ENCODE assay signal across 8 cellular contexts in the genomic region with DNA sequence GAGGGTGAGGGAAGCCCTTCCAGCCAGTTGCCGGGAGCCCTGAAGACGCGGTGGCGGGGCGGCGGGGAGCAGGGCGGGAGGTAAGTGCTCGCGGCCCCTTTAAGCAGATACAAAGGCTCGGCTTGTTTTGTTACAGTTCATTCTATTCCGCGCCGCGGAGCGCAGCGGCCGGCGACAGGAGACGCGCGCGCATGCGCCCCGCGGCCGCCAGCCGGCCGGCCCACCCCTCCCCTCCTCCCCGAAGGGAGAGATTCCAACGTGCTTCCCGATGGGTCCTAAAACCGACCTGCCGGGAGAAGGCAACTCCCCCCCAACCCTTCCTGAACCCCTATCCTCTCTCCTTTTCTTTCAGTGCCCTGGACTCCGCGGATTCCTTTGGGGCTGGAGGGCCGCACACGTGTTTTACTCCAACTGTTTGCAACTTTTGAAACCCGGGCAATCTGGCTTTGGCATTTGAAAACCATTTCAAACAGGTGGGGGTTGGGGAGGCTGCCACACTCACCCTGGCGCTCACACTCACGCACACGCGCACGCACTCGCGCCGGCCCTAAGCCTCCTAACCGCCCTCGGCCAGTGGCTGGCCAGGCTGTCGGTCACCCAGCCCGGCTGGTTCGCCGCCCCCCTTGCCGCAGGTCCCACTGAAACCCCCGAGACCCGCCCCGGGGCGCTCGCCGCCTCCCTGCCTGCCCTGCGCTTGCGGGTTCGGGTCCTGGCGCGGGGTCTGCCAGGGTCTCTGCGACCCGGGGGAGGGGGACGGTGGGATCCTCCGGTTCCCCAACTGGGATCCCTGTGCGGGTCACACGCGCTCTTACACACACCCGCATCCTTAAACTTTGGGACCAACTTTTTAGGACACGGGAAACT. TPM values are rescaled to one million over a fixed set of nuclear protein-coding genes. Genes with fewer than 3 reads are reported as not detected.
DNase-seq lines count a peak whose midpoint lies in the region; ATAC-seq and TF ChIP-seq lines count a peak whose summit lies in the region.

A gene (minus strand): TSS at position 193 of the 864 bp plus-strand sequence. CDS start 610 bp downstream, outside the sequence.

- peaks cover 91% of the 10 kb centered on the region for H3K27me3 Mint-ChIP-seq in stimulated activated naive CD8-positive, alpha-beta T cell treated with anti-CD3 and anti-CD28 coated beads, Interleukin-15, amount 100 ng/mL, for 72 hours

- peak within 1 kb of the TSS; percentile 67 to 95 for H3K27ac Mint-ChIP-seq in stimulated activated naive CD8-positive, alpha-beta T cell treated with anti-CD3 and anti-CD28 coated beads, Interleukin-15, amount 100 ng/mL, for 72 hours

- no peak for TF ChIP-seq CTCF in AG09319 (IDR thresholded peaks at IDR 0.05; ENCODE audit: low read depth, low read length)
- TF ChIP-seq CTCF in VCaP (conservative IDR thresholded peaks at IDR 0.05) = no peak

- peak; percentile 93 for DNase-seq in AG09319 (ENCODE audit: extremely low read depth, low read depth)
- peak; percentile 82 to 89 for DNase-seq in NCI-H2081 (lab: John Stamatoyannopoulos, UW)
- DNase-seq in epithelial cell of prostate (ENCODE audit: low read depth, low spot score) = peak; percentile 65
- peak; percentile 93 for DNase-seq in mesenteric fat pad (ENCODE audit: low spot score)
- peak; percentile 44 to 48 for DNase-seq in stimulated activated naive CD8-positive, alpha-beta T cell treated with anti-CD3 and anti-CD28 coated beads, Interleukin-15, amount 100 ng/mL, for 72 hours

- peak within 1 kb of the TSS; percentile 92 to 96 for H3K4me3 Mint-ChIP-seq in stimulated activated naive CD8-positive, alpha-beta T cell treated with anti-CD3 and anti-CD28 coated beads, Interleukin-15, amount 100 ng/mL, for 72 hours

- peaks cover 25% of the 10 kb centered on the region for H3K4me1 Mint-ChIP-seq in stimulated activated naive CD8-positive, alpha-beta T cell treated with anti-CD3 and anti-CD28 coated beads, Interleukin-15, amount 100 ng/mL, for 72 hours

- H3K9me3 Mint-ChIP-seq in stimulated activated naive CD8-positive, alpha-beta T cell treated with anti-CD3 and anti-CD28 coated beads, Interleukin-15, amount 100 ng/mL, for 72 hours = peaks cover 0 to 6% of the 10 kb centered on the region in 2 donors

- ATAC-seq in GM18519 (IDR thresholded peaks at IDR 0.05; ENCODE audit: low FRiP score, unreplicated experiment) (peak; percentile 81), HG03064 (IDR thresholded peaks at IDR 0.05; ENCODE audit: low read depth, unreplicated experiment) (peak; percentile 75)
- ATAC-seq in stimulated activated naive CD8-positive, alpha-beta T cell treated with anti-CD3 and anti-CD28 coated beads, Interleukin-15, amount 100 ng/mL, for 72 hours = peak; percentile 78

- H3K27ac ChIP-seq in VCaP (peak within 1 kb of the TSS; percentile 98), epithelial cell of prostate (peak within 1 kb of the TSS; percentile 85)

RNA-seq across cellular contexts. Expression of the gene that starts here (rescaled TPM):
- 74.8 TPM for total RNA-seq in mesenteric fat pad

Comparison
In these comparisons a context has a peak if more than half of its experiments do, and no peak if none do; other contexts are left out.
1. Peak in every context shown above with its lines: DNase-seq, ATAC-seq and H3K27ac ChIP-seq.